Comparison of ENCODE assay signal across 20 cellular contexts in the genomic region with DNA sequence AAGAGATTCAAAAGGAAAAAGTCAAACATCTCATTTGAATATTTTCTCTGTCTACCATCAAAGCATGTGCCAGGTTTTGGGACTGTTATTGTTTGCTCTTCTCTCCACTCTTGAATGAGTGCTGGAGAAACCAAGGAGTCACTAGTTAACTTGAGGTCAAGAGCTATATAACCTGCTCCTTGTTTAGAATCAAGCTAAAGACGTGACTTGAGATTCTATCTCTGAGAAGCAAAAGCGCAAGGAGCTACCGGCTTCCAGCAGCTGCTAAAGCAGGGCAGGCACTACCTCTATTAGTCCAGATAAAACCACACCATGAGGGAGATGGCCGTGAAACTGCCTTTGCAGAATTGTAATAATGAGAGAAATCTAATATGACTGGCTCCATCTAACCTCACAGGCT. TPM values are rescaled to one million over a fixed set of nuclear protein-coding genes. Genes with fewer than 3 reads are reported as not detected.
DNase-seq lines count a peak whose midpoint lies in the region; ATAC-seq and TF ChIP-seq lines count a peak whose summit lies in the region.
"Had no signal": no experiment of that assay in that cellular context is flagged by ENCODE, and none has a peak within 500 bp of the region (broad histone marks: within the 10 kb centered on the region; RNA-seq: fewer than 3 reads in every experiment).

No MANE protein-coding gene starts in this region.

- no peaks in the 10 kb centered on the region for H3K27me3 ChIP-seq in gastrocnemius medialis
- H3K27me3 ChIP-seq: gastroesophageal sphincter had no signal

- H3K4me1 ChIP-seq in gastrocnemius medialis: peaks cover 13 to 16% of the 10 kb centered on the region in 2 donors

- H3K4me3 ChIP-seq in gastrocnemius medialis: no peak overlapping the region
- H3K4me3 ChIP-seq: gastroesophageal sphincter had no signal

- in situ Hi-C loops in gastrocnemius medialis (cut with MboI; ENCODE audit: low sequenced_read_pairs in 4 of 4): no loop called here

- TF ChIP-seq CTCF in nephron (IDR thresholded peaks at IDR 0.05; ENCODE audit: unreplicated experiment in 3 of 3) (no peak), gastrocnemius medialis (IDR thresholded peaks at IDR 0.05 in 4 of 5, conservative IDR thresholded peaks at IDR 0.05 in 1 of 5) (no peak)

- TF ChIP-seq POLR2A in gastrocnemius medialis (IDR thresholded peaks at IDR 0.05): no peak
- no peak for TF ChIP-seq POLR2A in GM18505 (IDR thresholded peaks at IDR 0.05; ENCODE audit: borderline replicate concordance, extremely low read depth, insufficient read depth, insufficient read length)

- H3K4me1 Mint-ChIP-seq in activated T-cell treated with anti-CD3 and anti-CD28 coated beads, Interleukin-2, amount 50 U/mL, for 4 hours (ENCODE audit: low read depth): peaks cover 77% of the 10 kb centered on the region
- peaks cover 92% of the 10 kb centered on the region for H3K4me1 Mint-ChIP-seq in activated naive CD8-positive, alpha-beta T cell (ENCODE audit: low read depth)
- H3K4me1 Mint-ChIP-seq in nephron: peaks cover 23% of the 10 kb centered on the region

- DNase-seq in activated T-cell treated with anti-CD3 and anti-CD28 coated beads, Interleukin-2, amount 50 U/mL, for 4 hours: no peak
- no peak for DNase-seq in activated T-cell treated with anti-CD3 and anti-CD28 coated beads, Interleukin-2, amount 50 U/mL, for 1 hour
- no peak for DNase-seq in gastrocnemius medialis
- DNase-seq in NCI-H1694 treated with DMSO at 0.1 percent for 48 hours (lab: John Stamatoyannopoulos, UW): no peak
- DNase-seq: ACHN, anterior cingulate cortex, HCEC 1CT, left colon, NCI-H1436 treated with DMSO at 0.1 percent for 48 hours, NCI-H2171 treated with DMSO at 0.1 percent for 48 hours, NCI-H748 treated with DMSO at 0.1 percent for 48 hours, nucleus accumbens, retina, SHP77 treated with DMSO at 0.1 percent for 48 hours had no signal

- peak overlapping the region; percentile 99 for H3K27ac Mint-ChIP-seq in activated naive CD8-positive, alpha-beta T cell
- H3K27ac Mint-ChIP-seq in nephron: peak overlapping the region in 2 of 3 experiments; percentile 44 to 83

- H3K27ac ChIP-seq in KOPT-K1 (ENCODE audit: low read depth, low read length, poor library complexity, severe bottlenecking) (peak overlapping the region; percentile 98), gastrocnemius medialis (no peak overlapping the region)
- H3K27ac ChIP-seq: gastroesophageal sphincter had no signal

- no peak for ATAC-seq in activated T-cell treated with anti-CD3 and anti-CD28 coated beads, Interleukin-2, amount 50 U/mL, for 4 hours
- ATAC-seq in gastrocnemius medialis (no peak), GM18505 (IDR thresholded peaks at IDR 0.05; ENCODE audit: unreplicated experiment) (no peak)
- ATAC-seq: esophagus mucosa, gastroesophageal sphincter, left colon had no signal

- no peaks in the 10 kb centered on the region for H3K27me3 Mint-ChIP-seq in activated T-cell treated with anti-CD3 and anti-CD28 coated beads, Interleukin-2, amount 50 U/mL, for 4 hours (ENCODE audit: low read depth)
- H3K27me3 Mint-ChIP-seq in activated naive CD8-positive, alpha-beta T cell: no peaks in the 10 kb centered on the region
- no peaks in the 10 kb centered on the region for H3K27me3 Mint-ChIP-seq in nephron (ENCODE audit: low read depth)

- peaks cover 47% of the 10 kb centered on the region for H3K36me3 Mint-ChIP-seq in activated T-cell treated with anti-CD3 and anti-CD28 coated beads, Interleukin-2, amount 50 U/mL, for 4 hours (ENCODE audit: insufficient read depth)
- H3K36me3 Mint-ChIP-seq in activated naive CD8-positive, alpha-beta T cell: peaks cover 33% of the 10 kb centered on the region
- peaks cover 81% of the 10 kb centered on the region for H3K36me3 Mint-ChIP-seq in nephron (ENCODE audit: low read depth)

- H3K4me3 Mint-ChIP-seq in activated T-cell treated with anti-CD3 and anti-CD28 coated beads, Interleukin-2, amount 50 U/mL, for 4 hours: peak overlapping the region; percentile 89
- peak overlapping the region; percentile 95 for H3K4me3 Mint-ChIP-seq in activated naive CD8-positive, alpha-beta T cell
- H3K4me3 Mint-ChIP-seq in nephron: no peak overlapping the region

- peaks cover 41% of the 10 kb centered on the region for H3K9me3 ChIP-seq in KOPT-K1 (ENCODE audit: insufficient read depth, low read length, poor library complexity, severe bottlenecking)
- H3K9me3 ChIP-seq in gastrocnemius medialis: no peaks in the 10 kb centered on the region

- peaks cover 82% of the 10 kb centered on the region for H3K36me3 ChIP-seq in KOPT-K1 (ENCODE audit: insufficient read depth, low read length)
- peaks cover 0 to 16% of the 10 kb centered on the region in 2 donors for H3K36me3 ChIP-seq in gastrocnemius medialis

- intact Hi-C loops in gastrocnemius medialis (cut with DNase I; ENCODE audit: low total_unique reads): loop anchor here (5.0 kb wide), 1 partner anchor 41 kb away; no protein-coding TSS in a partner anchor

- H3K9me3 Mint-ChIP-seq in activated T-cell treated with anti-CD3 and anti-CD28 coated beads, Interleukin-2, amount 50 U/mL, for 4 hours: peaks cover 11% of the 10 kb centered on the region
- peaks cover under 1% of the 10 kb centered on the region for H3K9me3 Mint-ChIP-seq in activated naive CD8-positive, alpha-beta T cell (ENCODE audit: low read depth)
- peaks cover 28% of the 10 kb centered on the region for H3K9me3 Mint-ChIP-seq in nephron

RNA-seq across cellular contexts. Expression of gene UXS1, which starts 36.0 kb away (rescaled TPM):
- 10 to 100 TPM; 29.4 to 33.9 (median 30.3) TPM for total RNA-seq in activated T-cell treated with anti-CD3 and anti-CD28 coated beads, Interleukin-2, amount 50 U/mL, for 4 hours
- total RNA-seq in gastrocnemius medialis: 10 to 100 TPM in 3 of 4 donors, 1 to 10 TPM in 1; 8.0 to 46.9 (median 18.4) TPM

Comparison
In these comparisons a context has a peak if more than half of its experiments do, and no peak if none do; other contexts are left out.
1. H3K4me3 Mint-ChIP-seq: peak in activated T-cell treated with anti-CD3 and anti-CD28 coated beads, Interleukin-2, amount 50 U/mL, for 4 hours (single experiment) and activated naive CD8-positive, alpha-beta T cell (single experiment); none in nephron (0 of 3).